32 cellular contexts compared by ENCODE assay signal in the genomic region with DNA sequence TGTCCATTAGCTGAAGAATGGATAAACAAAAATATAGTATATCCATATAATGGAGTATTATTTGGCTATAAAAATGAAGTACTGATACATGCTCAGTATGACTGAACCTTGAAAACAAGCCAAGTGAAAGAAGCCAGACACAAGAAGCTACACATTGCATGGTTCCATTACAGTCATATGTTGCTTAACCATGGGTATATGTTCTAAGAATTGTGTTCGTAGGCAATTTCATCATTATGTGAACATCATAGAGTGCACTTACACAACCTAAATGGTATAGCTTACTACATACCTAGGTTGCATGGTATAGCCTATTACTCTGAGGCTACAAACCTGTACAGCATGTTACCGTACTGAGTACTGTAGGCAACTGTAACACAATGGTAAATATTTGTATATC. TPM values are rescaled to one million over a fixed set of nuclear protein-coding genes. Genes with fewer than 3 reads are reported as not detected.
"Had no signal": no experiment of that assay in that cellular context is flagged by ENCODE, and none has a peak within 500 bp of the region (broad histone marks: within the 10 kb centered on the region; RNA-seq: fewer than 3 reads in every experiment).

No MANE protein-coding gene starts in this region.

- H3K27ac ChIP-seq: brain microvascular endothelial cell, cardiac muscle cell, colonic mucosa, PC-9, RWPE1, SJCRH30, SK-N-MC had no signal

- H3K4me3 ChIP-seq: cardiac muscle cell, colonic mucosa, PC-9, SJCRH30, SK-N-MC had no signal

- DNase-seq: activated CD4-positive, alpha-beta T cell treated with anti-CD3 and anti-CD28 coated beads, Interleukin-2, amount 10 ng/mL, durations not matched to agents 24 days and 14 days; activated CD4-positive, alpha-beta T cell treated with anti-CD3 and anti-CD28 coated beads, Interleukin-2, amount 50 U/mL, for 4 hours; activated CD8-positive, alpha-beta T cell treated with anti-CD3 and anti-CD28 coated beads for 36 hours; activated effector memory CD4-positive, alpha-beta T cell treated with anti-CD3 and anti-CD28 coated beads, Interleukin-2, amount 50 U/mL, for 16 hours; activated naive CD4-positive, alpha-beta T cell; activated naive CD4-positive, alpha-beta T cell treated with anti-CD3 and anti-CD28 coated beads, Interleukin-2, amount 50 U/mL, for 16 hours; activated naive CD8-positive, alpha-beta T cell treated with anti-CD3 and anti-CD28 coated beads for 36 hours; activated T-cell treated with anti-CD3 and anti-CD28 coated beads, Interleukin-2, amount 50 U/mL, for 1 hour; activated T-cell treated with anti-CD3 and anti-CD28 coated beads, Interleukin-2, amount 50 U/mL, for 72 hours; amniotic stem cell; aorta; brain microvascular endothelial cell; colonic mucosa; Karpas-422; MM.1S; NCI-H1092; NCI-H1436 treated with DMSO at 0.1 percent for 48 hours; NCI-H1694 treated with DMSO at 0.1 percent for 48 hours; NCI-H2029; NCI-H345; NCI-H524 treated with DMSO at 0.1 percent for 48 hours; PC-9; SJCRH30 had no signal

- ATAC-seq: activated CD8-positive, alpha-beta T cell treated with anti-CD3 and anti-CD28 coated beads for 36 hours; activated T-cell treated with anti-CD3 and anti-CD28 coated beads, Interleukin-2, amount 50 U/mL, for 72 hours; activated T-helper 17 cell treated with anti-CD3 and anti-CD28 coated beads, Interleukin-2, amount 50 U/mL, for 72 hours; Right ventricle myocardium inferior had no signal

- H3K27me3 ChIP-seq: cardiac muscle cell, colonic mucosa had no signal

RNA-seq across cellular contexts. Expression of a gene that starts 28.6 kb away (rescaled TPM):
- total RNA-seq: activated CD4-positive, alpha-beta T cell treated with anti-CD3 and anti-CD28 coated beads, Interleukin-2, amount 10 ng/mL, durations not matched to agents 24 days and 14 days; activated CD8-positive, alpha-beta memory T cell treated with anti-CD3 and anti-CD28 coated beads for 36 hours; activated CD8-positive, alpha-beta T cell treated with anti-CD3 and anti-CD28 coated beads for 36 hours; activated naive CD8-positive, alpha-beta T cell treated with anti-CD3 and anti-CD28 coated beads for 36 hours; activated T-cell treated with anti-CD3 and anti-CD28 coated beads, Interleukin-2, amount 50 U/mL, for 72 hours; activated T-helper 17 cell treated with anti-CD3 and anti-CD28 coated beads, Interleukin-2, amount 50 U/mL, for 72 hours; aorta; cardiac muscle cell; chondrocyte; NCI-H460; OCI-LY7; PC-9; Right ventricle myocardium inferior; SJCRH30 had no signal

RNA-seq across cellular contexts. Expression of a gene that starts 33.7 kb away (rescaled TPM):
- total RNA-seq: activated CD4-positive, alpha-beta T cell treated with anti-CD3 and anti-CD28 coated beads, Interleukin-2, amount 10 ng/mL, durations not matched to agents 24 days and 14 days; activated CD8-positive, alpha-beta memory T cell treated with anti-CD3 and anti-CD28 coated beads for 36 hours; activated T-helper 17 cell treated with anti-CD3 and anti-CD28 coated beads, Interleukin-2, amount 50 U/mL, for 72 hours; NCI-H460; OCI-LY7; SJCRH30 had no signal

RNA-seq across cellular contexts. Expression of a gene that starts 52.5 kb away (rescaled TPM):
- total RNA-seq: activated CD4-positive, alpha-beta T cell treated with anti-CD3 and anti-CD28 coated beads, Interleukin-2, amount 10 ng/mL, durations not matched to agents 24 days and 14 days; cardiac muscle cell; chondrocyte; NCI-H460; PC-9; Right ventricle myocardium inferior; SJCRH30 had no signal
